In the genomic region with DNA sequence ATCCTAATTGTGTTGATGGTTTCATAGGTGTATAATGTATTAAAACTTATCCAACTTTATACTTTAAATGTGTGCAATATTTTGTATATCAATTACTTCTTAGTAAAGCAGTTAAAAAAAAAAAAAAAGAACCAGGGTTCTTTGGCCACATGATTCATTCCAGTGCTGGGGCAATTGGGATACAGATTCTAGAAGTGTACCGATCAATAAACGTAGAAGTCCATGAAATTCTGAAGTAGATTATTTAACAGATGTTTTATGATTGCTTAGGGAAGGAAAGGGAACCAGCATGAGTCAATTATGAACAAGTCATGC, we compare ENCODE assay signal across 11 cellular contexts. TPM values are rescaled to one million over a fixed set of nuclear protein-coding genes. Genes with fewer than 3 reads are reported as not detected.
A peak's percentile ranks its signal among the peaks of the same experiment; 100 is the strongest.
DNase-seq lines count a peak whose midpoint lies in the region; ATAC-seq and TF ChIP-seq lines count a peak whose summit lies in the region.
"Had no signal": no experiment of that assay in that cellular context is flagged by ENCODE, and none has a peak within 500 bp of the region (broad histone marks: within the 10 kb centered on the region; RNA-seq: fewer than 3 reads in every experiment).

No MANE protein-coding gene starts in this region.

- TF ChIP-seq CTCF in Calu3 (IDR thresholded peaks at IDR 0.05; ENCODE audit: unreplicated experiment) (no peak), PC-3 (conservative IDR thresholded peaks at IDR 0.05; ENCODE audit: low read depth, low read length) (no peak), vagina (IDR thresholded peaks at IDR 0.05) (no peak), neural progenitor cell (IDR thresholded peaks at IDR 0.05) (no peak)

- H3F3A ChIP-seq in PC-3 (ENCODE audit: low read length, unreplicated experiment) (no peaks in the 10 kb centered on the region), neural progenitor cell (ENCODE audit: low read depth) (peaks cover 5% of the 10 kb centered on the region)

- peak overlapping the region; percentile 59 for H3K4me2 ChIP-seq in PC-3 (ENCODE audit: low read length)
- peak overlapping the region; percentile 62 for H3K4me2 ChIP-seq in skeletal muscle satellite cell (ENCODE audit: low read length)
- H3K4me2 ChIP-seq in neural progenitor cell, result no peak overlapping the region

- no peak overlapping the region for H3K4me3 ChIP-seq in PC-3 (ENCODE audit: low read length)
- H3K4me3 ChIP-seq in effector memory CD4-positive, alpha-beta T cell (ENCODE audit: insufficient read depth, low read depth, low read length, poor library complexity, severe bottlenecking), result peak overlapping the region; percentile 14
- H3K4me3 ChIP-seq in skeletal muscle satellite cell (ENCODE audit: low read length), result peak overlapping the region; percentile 52
- no peak overlapping the region for H3K4me3 ChIP-seq in vagina
- H3K4me3 ChIP-seq in neural progenitor cell, result no peak overlapping the region

- no peak for TF ChIP-seq POLR2A in vagina (IDR thresholded peaks at IDR 0.05)

- H3K9me2 ChIP-seq in PC-3 (replicated peaks; ENCODE audit: low read length), result no peaks in the 10 kb centered on the region

- H3K27me3 ChIP-seq in PC-3 (ENCODE audit: low read length) (no peaks in the 10 kb centered on the region), skeletal muscle satellite cell (ENCODE audit: control insufficient read depth, insufficient read depth, low read length) (no peaks in the 10 kb centered on the region), vagina (no peaks in the 10 kb centered on the region), neural progenitor cell (no peaks in the 10 kb centered on the region)
- H3K27me3 ChIP-seq in effector memory CD4-positive, alpha-beta T cell (replicated peaks; ENCODE audit: control insufficient read depth, insufficient read depth, low read length, poor library complexity, severe bottlenecking), result no peaks in the 10 kb centered on the region

- DNase-seq in Calu3, result no peak
- no peak for DNase-seq in PC-3
- DNase-seq in effector memory CD4-positive, alpha-beta T cell, result no peak
- no peak for DNase-seq in posterior cingulate gyrus
- DNase-seq in vagina (ENCODE audit: extremely low spot score in 2 of 2), result no peak
- DNase-seq in occipital lobe (lab: John Stamatoyannopoulos, UW), result no peak
- DNase-seq in neural progenitor cell (ENCODE audit: low spot score), result no peak
- DNase-seq: aorta, NCI-H2171 treated with DMSO at 0.1 percent for 48 hours had no signal

- H3K4me1 Mint-ChIP-seq in Calu3 (ENCODE audit: low read depth, unreplicated experiment) (peaks cover 45% of the 10 kb centered on the region), neural progenitor cell (peaks cover 30% of the 10 kb centered on the region)

- H3K4me1 ChIP-seq in PC-3 (ENCODE audit: insufficient read depth, low read length) (peaks cover 16% of the 10 kb centered on the region), skeletal muscle satellite cell (ENCODE audit: control insufficient read depth, insufficient read depth, low read length) (peaks cover 24% of the 10 kb centered on the region), vagina (peaks cover 45% of the 10 kb centered on the region), neural progenitor cell (peaks cover 15% of the 10 kb centered on the region)
- peaks cover 34% of the 10 kb centered on the region for H3K4me1 ChIP-seq in effector memory CD4-positive, alpha-beta T cell (ENCODE audit: control insufficient read depth, insufficient read depth, low read length, poor library complexity, severe bottlenecking)

- H3K9me3 Mint-ChIP-seq in Calu3 (ENCODE audit: low read depth, unreplicated experiment) (no peaks in the 10 kb centered on the region), neural progenitor cell (peaks cover 12% of the 10 kb centered on the region)

- CTCF ChIA-PET in Calu3 (lab: Charles Lee) (interaction anchor here (0.6 to 1.9 kb wide), 5 partner anchors 15 to 129 kb away, joined by 3 to 6 read pairs (median 4); a partner anchor contains a TSS), PC-3 (lab: Charles Lee) (no interaction called here)

- H3K27ac Mint-ChIP-seq in Calu3 (ENCODE audit: unreplicated experiment) (peak overlapping the region; percentile 82), neural progenitor cell (no peak overlapping the region)

- H4K20me1 ChIP-seq in PC-3 (ENCODE audit: low read length) (no peaks in the 10 kb centered on the region; the same call in 1 of the 2 replicates), neural progenitor cell (ENCODE audit: low read depth) (peaks cover 59% of the 10 kb centered on the region)

- H3K9ac ChIP-seq in PC-3 (ENCODE audit: low read length) (0 out of 2 replicates have a peak overlapping the region, but pooled peaks have one; percentile 6), skeletal muscle satellite cell (ENCODE audit: low read depth, low read length) (peak overlapping the region; percentile 48), neural progenitor cell (no peak overlapping the region)

- H3K4me3 Mint-ChIP-seq in Calu3 (ENCODE audit: low read depth, unreplicated experiment) (peak overlapping the region; percentile 4), neural progenitor cell (no peak overlapping the region)

- H3K27me3 Mint-ChIP-seq in Calu3 (ENCODE audit: unreplicated experiment), result no peaks in the 10 kb centered on the region
- H3K27me3 Mint-ChIP-seq in neural progenitor cell (ENCODE audit: insufficient read depth, low read depth), result peaks cover 4% of the 10 kb centered on the region

- peaks cover 17% of the 10 kb centered on the region for H3K36me3 Mint-ChIP-seq in Calu3 (ENCODE audit: insufficient read depth, unreplicated experiment)
- peaks cover 35% of the 10 kb centered on the region for H3K36me3 Mint-ChIP-seq in neural progenitor cell

- ATAC-seq in PC-3, result no peak
- ATAC-seq: HCT116 had no signal

- POLR2A ChIA-PET in PC-3 (lab: Charles Lee; ENCODE audit: unreplicated experiment), result no interaction called here

- BruUV-seq in Calu3 (replicated peaks; lab: Mats Ljungman, UMichigan) (no TSS peak), PC-3 (replicated peaks; lab: Mats Ljungman, UMichigan) (no TSS peak)

- H3K9me3 ChIP-seq in PC-3 (ENCODE audit: low read length), result no peaks in the 10 kb centered on the region
- H3K9me3 ChIP-seq in effector memory CD4-positive, alpha-beta T cell (ENCODE audit: control insufficient read depth, low read length), result no peaks in the 10 kb centered on the region
- H3K9me3 ChIP-seq in skeletal muscle satellite cell (replicated peaks; ENCODE audit: low read length), result no peaks in the 10 kb centered on the region
- H3K9me3 ChIP-seq in vagina, result no peaks in the 10 kb centered on the region
- no peaks in the 10 kb centered on the region for H3K9me3 ChIP-seq in neural progenitor cell (ENCODE audit: low read depth)

- H3K36me3 ChIP-seq in PC-3 (ENCODE audit: low read depth, low read length) (no peaks in the 10 kb centered on the region), skeletal muscle satellite cell (ENCODE audit: insufficient read depth, low read length) (no peaks in the 10 kb centered on the region), vagina (no peaks in the 10 kb centered on the region), neural progenitor cell (no peaks in the 10 kb centered on the region)
- no peaks in the 10 kb centered on the region for H3K36me3 ChIP-seq in effector memory CD4-positive, alpha-beta T cell (ENCODE audit: control insufficient read depth, insufficient read depth, low read length)

- H3K27ac ChIP-seq in PC-3 (ENCODE audit: low read length) (peak overlapping the region; percentile 89), vagina (no peak overlapping the region), neural progenitor cell (no peak overlapping the region)
- peak overlapping the region; percentile 78 for H3K27ac ChIP-seq in effector memory CD4-positive, alpha-beta T cell (ENCODE audit: insufficient read depth, low read length, poor library complexity, severe bottlenecking)

- peaks cover 65% of the 10 kb centered on the region for H3K79me2 ChIP-seq in PC-3 (ENCODE audit: low read length)
- peaks cover 99% of the 10 kb centered on the region for H3K79me2 ChIP-seq in neural progenitor cell (ENCODE audit: low read depth)

- intact Hi-C loops in Calu3 (cut with micrococcal nuclease; ENCODE audit: unreplicated experiment) (loop anchor here (10.0 kb wide), 1 partner anchor 48 kb away; a partner anchor contains a TSS), PC-3 (cut with micrococcal nuclease) (loop anchor here (5.0 kb wide), 1 partner anchor 51 kb away; a partner anchor contains a TSS), posterior cingulate gyrus (cut with DNase I) (no loop called here), vagina (cut with DNase I) (no loop called here)

- no peak overlapping the region for H2AFZ ChIP-seq in PC-3 (ENCODE audit: low read length)
- H2AFZ ChIP-seq in neural progenitor cell (replicated peaks), result no peak overlapping the region

RNA-seq across cellular contexts. Expression of a gene that starts 51.0 kb away (rescaled TPM):
- 144 and 157 TPM in 2 replicates for total RNA-seq in Calu3 (2022)
- 25.1 and 32.8 TPM in 2 replicates for total RNA-seq in PC-3 (2014; rRNA removed)
- 44.3 and 47.1 TPM in 2 replicates for total RNA-seq in skeletal muscle satellite cell (2012; rRNA removed)
- 44.9 TPM for total RNA-seq in vagina
- 76.0 TPM for total RNA-seq in occipital lobe
- total RNA-seq in neural progenitor cell (ENCODE audit: low replicate concordance), result 44.7 and 61.4 TPM in 2 replicates

Comparison
In these comparisons a context has a peak if more than half of its experiments do, and no peak if none do; other contexts are left out.
1. H3K27ac ChIP-seq: peak in PC-3 (single experiment) and effector memory CD4-positive, alpha-beta T cell (single experiment); none in vagina (single experiment) and neural progenitor cell (single experiment).
2. H3K4me3 ChIP-seq: peak in effector memory CD4-positive, alpha-beta T cell (single experiment) and skeletal muscle satellite cell (single experiment); none in PC-3 (single experiment), vagina (0 of 2) and neural progenitor cell (single experiment).
3. intact Hi-C loops: an anchor here in Calu3 (10.0 kb wide) and PC-3 (5.0 kb wide); none called in posterior cingulate gyrus and vagina.